In genomic region chr16:89913408-89914387, GRCh38 we compare ENCODE assay signal across 19 cellular contexts. TPM values are rescaled to one million over a fixed set of nuclear protein-coding genes. Genes with fewer than 3 reads are reported as not detected.
"Had no signal": no experiment of that assay in that cellular context is flagged by ENCODE, and none has a peak within 500 bp of the region (broad histone marks: within the 10 kb centered on the region; RNA-seq: fewer than 3 reads in every experiment).

No MANE protein-coding gene starts in this region.

- H3K9me3 Mint-ChIP-seq: activated naive CD4-positive, alpha-beta T cell treated with anti-CD3 and anti-CD28 coated beads for 36 hours; activated naive CD8-positive, alpha-beta T cell treated with anti-CD3 and anti-CD28 coated beads, Interleukin-2, amount 50 U/mL, for 24 hours; activated T-helper 17 cell treated with anti-CD3 and anti-CD28 coated beads, Interleukin-2, amount 50 U/mL, for 72 hours; immature natural killer cell; stimulated activated naive CD8-positive, alpha-beta T cell treated with anti-CD3 and anti-CD28 coated beads, Interleukin-15, amount 100 ng/mL, for 72 hours; T-cell had no signal

- DNase-seq: activated CD4-positive, alpha-beta T cell treated with anti-CD3 and anti-CD28 coated beads for 4 hours; activated naive CD4-positive, alpha-beta T cell treated with anti-CD3 and anti-CD28 coated beads for 36 hours; activated naive CD8-positive, alpha-beta T cell treated with anti-CD3 and anti-CD28 coated beads, Interleukin-2, amount 50 U/mL, for 24 hours; aorta; cerebellar nuclear complex; effector memory CD4-positive, alpha-beta T cell; foreskin melanocyte; head of caudate nucleus; immature natural killer cell; posterior cingulate gyrus; stimulated activated CD4-positive, alpha-beta T cell treated with anti-CD3 and anti-CD28 coated beads, Interleukin-15, amount 100 ng/mL, for 24 hours; stimulated activated CD4-positive, alpha-beta T cell treated with anti-CD3 and anti-CD28 coated beads, Interleukin-4, amount 100 ng/mL, for 4 hours; stimulated activated CD8-positive, alpha-beta memory T cell treated with anti-CD3 and anti-CD28 coated beads, Interleukin-4, amount 100 ng/mL, for 48 hours; stimulated activated naive CD8-positive, alpha-beta T cell treated with anti-CD3 and anti-CD28 coated beads, Interleukin-15, amount 100 ng/mL, for 72 hours; T-cell; WERI-Rb-1 had no signal

- H3K4me3 ChIP-seq: skin epidermis, upper lobe of left lung had no signal

- H3K27ac ChIP-seq: skin epidermis, upper lobe of left lung, WERI-Rb-1 had no signal

- H3K27me3 ChIP-seq: upper lobe of left lung had no signal

- H3K4me3 Mint-ChIP-seq: activated naive CD4-positive, alpha-beta T cell treated with anti-CD3 and anti-CD28 coated beads for 36 hours; activated naive CD8-positive, alpha-beta T cell treated with anti-CD3 and anti-CD28 coated beads, Interleukin-2, amount 50 U/mL, for 24 hours; activated T-helper 17 cell treated with anti-CD3 and anti-CD28 coated beads, Interleukin-2, amount 50 U/mL, for 72 hours; stimulated activated naive CD8-positive, alpha-beta T cell treated with anti-CD3 and anti-CD28 coated beads, Interleukin-15, amount 100 ng/mL, for 72 hours; T-cell had no signal

- H3K27ac Mint-ChIP-seq: activated naive CD4-positive, alpha-beta T cell treated with anti-CD3 and anti-CD28 coated beads for 36 hours; activated naive CD8-positive, alpha-beta T cell treated with anti-CD3 and anti-CD28 coated beads, Interleukin-2, amount 50 U/mL, for 24 hours; activated T-helper 17 cell treated with anti-CD3 and anti-CD28 coated beads, Interleukin-2, amount 50 U/mL, for 72 hours; T-cell had no signal

- H3K9me3 ChIP-seq: upper lobe of left lung had no signal

- ATAC-seq: activated naive CD8-positive, alpha-beta T cell treated with anti-CD3 and anti-CD28 coated beads, Interleukin-2, amount 50 U/mL, for 24 hours; activated T-helper 17 cell treated with anti-CD3 and anti-CD28 coated beads, Interleukin-2, amount 50 U/mL, for 72 hours; stimulated activated naive CD8-positive, alpha-beta T cell treated with anti-CD3 and anti-CD28 coated beads, Interleukin-15, amount 100 ng/mL, for 72 hours; T-cell had no signal

RNA-seq across cellular contexts. Expression of gene TUBB3, which starts 9.4 kb away (rescaled TPM):
- polyA plus RNA-seq: immature natural killer cell had no signal
